In genomic region chr3:78659386-78659987, GRCh38 we compare ENCODE assay signal across 8 cellular contexts.
DNase-seq lines count a peak whose midpoint lies in the region; ATAC-seq, FAIRE-seq and TF ChIP-seq lines count a peak whose summit lies in the region.

No MANE protein-coding gene starts in this region.

- peak; percentile 38 for DNase-seq in NCI-H345 (lab: John Stamatoyannopoulos, UW)
- no peak for DNase-seq in NCI-H345 treated with DMSO at 0.1 percent for 48 hours (lab: John Stamatoyannopoulos, UW; ENCODE audit: unreplicated experiment)
- DNase-seq in HFF-Myc (ENCODE audit: extremely low read depth, low read depth), result peak; percentile 12
- peak; percentile 2 for DNase-seq in germinal center (ENCODE audit: low spot score)
- peak; percentile 43 for DNase-seq in stimulated activated CD8-positive, alpha-beta memory T cell treated with anti-CD3 and anti-CD28 coated beads, Interleukin-4, amount 100 ng/mL, for 48 hours
- DNase-seq in activated CD8-positive, alpha-beta memory T cell treated with anti-CD3 and anti-CD28 coated beads, Interleukin-2, amount 50 U/mL, for 4 hours, result no peak

- peak; percentile 54 for FAIRE-seq in TTC549 (lab: Jason Lieb, UNC)

- no peak for ATAC-seq in GM18858 (IDR thresholded peaks at IDR 0.05; ENCODE audit: unreplicated experiment)

- peak; percentile 41 for TF ChIP-seq CTCF in HFF-Myc (IDR thresholded peaks at IDR 0.05; ENCODE audit: low read depth, low read length, missing control alignments)

- no peak overlapping the region for H3K4me3 ChIP-seq in HFF-Myc (replicated peaks; ENCODE audit: low read depth, low read length)

Comparison
In these comparisons a context has a peak if more than half of its experiments do, and no peak if none do; other contexts are left out.
1. DNase-seq: peak in NCI-H345 (single experiment), HFF-Myc (single experiment), germinal center (single experiment) and stimulated activated CD8-positive, alpha-beta memory T cell treated with anti-CD3 and anti-CD28 coated beads, Interleukin-4, amount 100 ng/mL, for 48 hours (single experiment); none in NCI-H345 treated with DMSO at 0.1 percent for 48 hours (single experiment) and activated CD8-positive, alpha-beta memory T cell treated with anti-CD3 and anti-CD28 coated beads, Interleukin-2, amount 50 U/mL, for 4 hours (single experiment).